In genomic region chr3:65833761-65834505, GRCh38 we compare ENCODE assay signal across 1 cellular context.
TF ChIP-seq lines count a peak whose summit lies in the region.

No MANE protein-coding gene starts in this region.

TF ChIP-seq in HCT116, 20 proteins besides CTCF, POLR2A, EP300 and RAD21 (continued from another document):
- TF ChIP-seq REST (IDR thresholded peaks at IDR 0.05; ENCODE audit: low read depth): no peak
TF ChIP-seq in HCT116: peak in this region for 0.
